9 cellular contexts compared by ENCODE assay signal in the genomic region with DNA sequence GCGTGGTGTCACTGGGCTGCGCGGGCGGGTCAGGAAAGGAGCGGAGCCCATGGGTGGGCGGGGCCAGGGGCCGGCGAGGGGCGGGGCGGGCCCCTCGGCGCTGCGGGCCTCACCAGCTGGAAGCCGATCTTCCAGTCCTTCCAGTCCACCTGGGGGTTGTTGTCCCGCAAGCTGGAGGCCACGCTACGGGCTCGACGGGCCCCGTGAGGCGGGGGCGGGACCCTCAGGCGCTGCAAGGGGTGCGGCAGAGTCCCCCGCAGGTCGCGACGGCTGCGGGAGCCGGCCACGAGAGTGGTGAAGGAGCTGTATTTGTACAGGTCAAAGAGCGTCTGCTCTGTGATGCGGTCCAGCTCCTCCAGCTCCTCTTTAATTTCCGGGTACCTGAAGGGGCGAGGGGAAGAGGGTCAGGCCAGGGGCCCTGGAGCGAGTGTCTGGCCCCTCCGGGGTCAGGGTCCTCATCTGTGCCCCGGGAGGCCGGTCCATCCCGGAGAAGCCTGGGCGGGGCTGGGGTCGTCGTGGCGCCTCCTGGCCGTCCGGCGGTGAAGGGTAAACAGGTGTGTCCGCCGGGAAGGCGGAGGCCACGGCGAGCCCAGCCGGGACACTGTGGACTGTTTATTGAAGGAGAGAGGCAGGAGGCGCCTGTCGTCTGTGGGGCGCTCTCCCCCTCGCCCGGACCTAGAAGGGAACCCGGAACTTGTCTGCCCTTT. TPM values are rescaled to one million over a fixed set of nuclear protein-coding genes. Genes with fewer than 3 reads are reported as not detected.
DNase-seq lines count a peak whose midpoint lies in the region; ATAC-seq and TF ChIP-seq lines count a peak whose summit lies in the region.
"Had no signal": no experiment of that assay in that cellular context is flagged by ENCODE, and none has a peak within 500 bp of the region (broad histone marks: within the 10 kb centered on the region; RNA-seq: fewer than 3 reads in every experiment).

No MANE protein-coding gene starts in this region.

- CTCF ChIA-PET in A673 (lab: Charles Lee) = interaction anchor here (0.7 kb wide), 1 partner anchor 18 kb away, joined by 4 read pairs; no protein-coding TSS in a partner anchor

- intact Hi-C loops in A673 (cut with micrococcal nuclease; ENCODE audit: unreplicated experiment) (no loop called here), body of pancreas (cut with DNase I) (no loop called here)

- H3K27me3 ChIP-seq in A673 (replicated peaks; ENCODE audit: insufficient read depth, low read depth, low read length, poor library complexity) (no peaks in the 10 kb centered on the region), HAP-1 (ENCODE audit: low read depth) (no peaks in the 10 kb centered on the region), body of pancreas (no peaks in the 10 kb centered on the region), WERI-Rb-1 (ENCODE audit: insufficient read depth, low read depth, severe bottlenecking) (no peaks in the 10 kb centered on the region)

- POLR2A ChIA-PET in A673 (lab: Charles Lee; ENCODE audit: low non-redundant PET) = no interaction called here

- no peaks in the 10 kb centered on the region for H3K9me3 ChIP-seq in A673 (ENCODE audit: low read depth, low read length, poor library complexity, severe bottlenecking)
- no peaks in the 10 kb centered on the region for H3K9me3 ChIP-seq in HAP-1
- H3K9me3 ChIP-seq in body of pancreas = no peaks in the 10 kb centered on the region
- no peaks in the 10 kb centered on the region for H3K9me3 ChIP-seq in WERI-Rb-1 (ENCODE audit: severe bottlenecking)

- H3K36me3 ChIP-seq in A673 (ENCODE audit: insufficient read depth, low read length, poor library complexity, severe bottlenecking) (no peaks in the 10 kb centered on the region), HAP-1 (replicated peaks) (no peaks in the 10 kb centered on the region), body of pancreas (replicated peaks in 1 of 2; ENCODE audit: insufficient read depth in 1 of 2, low read depth in 2 of 2) (no peaks in the 10 kb centered on the region), WERI-Rb-1 (no peaks in the 10 kb centered on the region)

- H3K27ac ChIP-seq in A673 (ENCODE audit: low read depth, low read length, poor library complexity, severe bottlenecking) (no peak overlapping the region), body of pancreas (peak overlapping the region; percentile 76 to 97 (median 88)), WERI-Rb-1 (no peak overlapping the region)

- DNase-seq in A673 (ENCODE audit: low spot score) (peak; percentile 70), HAP-1 (ENCODE audit: low spot score in 2 of 2) (peak in 1 of 2 experiments; percentile 74), UCSD-AML1 (lab: John Stamatoyannopoulos, UW; ENCODE audit: unreplicated experiment) (peak; percentile 86), body of pancreas (peak; percentile 81 to 87 (median 85)), iris pigment epithelial cell (ENCODE audit: low read depth) (peak; percentile 54), WERI-Rb-1 (no peak)
- peak; percentile 58 to 73 for DNase-seq in stimulated activated CD4-positive, alpha-beta T cell treated with anti-CD3 and anti-CD28 coated beads, Interleukin-1b, Interleukin-23, amount 100 ng/mL, for 4 hours (ENCODE audit: low read depth in 2 of 2)

- TF ChIP-seq CTCF in A673 (conservative IDR thresholded peaks at IDR 0.05; ENCODE audit: low read depth, low read length) (no peak), body of pancreas (IDR thresholded peaks at IDR 0.05) (peak in 2 of 7 experiments; percentile 9 to 25), WERI-Rb-1 (IDR thresholded peaks at IDR 0.05; ENCODE audit: low read depth, low read length) (no peak)

- peak; percentile 72 to 83 (median 82) for TF ChIP-seq POLR2A in body of pancreas (IDR thresholded peaks at IDR 0.05)

- peaks cover 15% of the 10 kb centered on the region for H3K4me1 ChIP-seq in A673 (ENCODE audit: insufficient read depth, low read length, poor library complexity, severe bottlenecking)
- peaks cover 7% of the 10 kb centered on the region for H3K4me1 ChIP-seq in HAP-1
- peaks cover 13% of the 10 kb centered on the region for H3K4me1 ChIP-seq in body of pancreas

- in situ Hi-C loops in HAP-1 (cut with MboI; ENCODE audit: low sequenced_read_pairs) = no loop called here

- BruUV-seq in A673 (replicated peaks; lab: Mats Ljungman, UMichigan) = no TSS peak

- ATAC-seq in body of pancreas = peak; percentile 93
- no peak for ATAC-seq in HG02642 (IDR thresholded peaks at IDR 0.05; ENCODE audit: poor library complexity, unreplicated experiment)

- H3K4me3 ChIP-seq in A673 (ENCODE audit: low read depth, low read length, poor library complexity, severe bottlenecking) = peak overlapping the region; percentile 42
- peak overlapping the region; percentile 19 for H3K4me3 ChIP-seq in HAP-1
- H3K4me3 ChIP-seq in body of pancreas = peak overlapping the region; percentile 24 to 62
- H3K4me3 ChIP-seq in WERI-Rb-1 (ENCODE audit: low read depth, low read length) = no peak overlapping the region

- WGBS in body of pancreas, 2 donors = 1 to 2% methylated on average over 14 to 59 of the region's 59 CpGs

RNA-seq across cellular contexts. Expression of gene SCNN1A, which starts 11.9 kb away (rescaled TPM):
- total RNA-seq in A673 (2021) (not detected in 2 replicates), body of pancreas (100 to 1,000 TPM in 1 of 2 donors, 10 to 100 TPM in 1; 62.5 to 112 TPM)
- total RNA-seq: neural crest cell had no signal

RNA-seq across cellular contexts. Expression of gene LTBR, which starts 20.5 kb away (rescaled TPM):
- total RNA-seq in A673 (2021) (25.7 and 27.5 TPM in 2 replicates), body of pancreas (100 to 1,000 TPM; 111 to 173 TPM)

RNA-seq across cellular contexts. Expression of gene TNFRSF1A, which starts 21.6 kb away (rescaled TPM):
- total RNA-seq in A673 (2021) (82.6 and 91.5 TPM in 2 replicates), body of pancreas (10 to 100 TPM; 54.5 to 92.0 TPM)

RNA-seq across cellular contexts. Expression of gene PLEKHG6, which starts 53.0 kb away (rescaled TPM):
- total RNA-seq in A673 (2021) = 1.0 TPM in 1 of 2 replicates, not detected in the other
- 10 to 100 TPM in 1 of 2 donors, 1 to 10 TPM in 1; 7.0 to 16.2 TPM for total RNA-seq in body of pancreas

Comparison
In these comparisons a context has a peak if more than half of its experiments do, and no peak if none do; other contexts are left out.
1. H3K27ac ChIP-seq: peak in body of pancreas (4 of 4); none in A673 (single experiment) and WERI-Rb-1 (single experiment).
2. RNA of gene SCNN1A, which starts 11.9 kb away (total RNA-seq): 62.5 to 112 TPM in body of pancreas; not detected in A673; every median in the first group is over 10 times any median in the second.